Comparison of ENCODE assay signal across 1 cellular context in the genomic region with DNA sequence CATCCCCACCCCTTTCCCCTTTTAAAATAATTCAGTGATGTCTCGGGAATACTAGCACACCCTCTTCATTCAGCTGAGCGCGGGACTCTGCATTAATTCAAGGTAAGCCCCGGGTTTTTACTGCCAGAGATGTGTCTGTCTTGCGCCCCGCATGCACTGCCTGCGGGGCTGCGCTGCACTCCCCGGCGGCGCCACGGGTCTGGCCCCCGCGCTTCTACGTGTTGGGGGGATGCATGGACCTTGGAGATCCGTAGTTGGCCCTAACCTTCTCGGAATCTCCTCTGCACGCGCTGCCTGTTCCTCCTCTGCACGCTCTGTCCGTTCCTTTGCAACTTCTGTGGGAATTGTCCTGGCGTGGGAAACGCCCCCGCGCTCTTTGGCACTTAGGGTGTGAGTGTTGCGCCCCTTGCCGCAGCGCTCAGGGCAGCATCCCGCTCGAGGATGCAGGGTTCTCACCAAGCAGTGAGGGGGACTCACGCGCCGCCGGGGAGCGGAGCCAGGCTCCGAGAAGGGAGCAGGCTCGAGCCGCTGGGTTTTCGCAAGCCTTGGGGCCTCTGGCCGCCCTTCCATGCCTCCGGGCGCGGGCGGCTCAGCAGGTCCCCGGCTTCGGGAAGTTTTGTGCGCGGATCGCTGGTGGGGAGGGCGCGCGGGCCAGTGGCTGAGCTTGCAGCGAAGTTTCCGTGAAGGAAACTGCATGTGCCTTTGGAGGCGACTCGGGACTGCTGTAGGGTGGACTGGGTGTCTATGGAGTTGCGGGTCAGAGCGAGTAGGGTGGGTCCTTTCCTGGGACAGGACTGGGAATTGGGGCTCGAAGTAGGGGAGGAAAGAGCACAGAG.
TF ChIP-seq lines count a peak whose summit lies in the region.

No MANE protein-coding gene starts in this region.

TF ChIP-seq in HEK293T, 16 proteins besides CTCF, POLR2A, EP300 and RAD21 (continued from another document):
- TF ChIP-seq CTBP1 (IDR thresholded peaks at IDR 0.05; ENCODE audit: borderline replicate concordance) (no peak), SUZ12 (IDR thresholded peaks at IDR 0.05) (no peak), SP1 (IDR thresholded peaks at IDR 0.05) (no peak), L3MBTL2 (conservative IDR thresholded peaks at IDR 0.05) (no peak), HDGF (IDR thresholded peaks at IDR 0.05; ENCODE audit: borderline replicate concordance) (no peak), FOXM1 (IDR thresholded peaks at IDR 0.05; ENCODE audit: borderline replicate concordance) (no peak)
- TF ChIP-seq, protein P1, sequence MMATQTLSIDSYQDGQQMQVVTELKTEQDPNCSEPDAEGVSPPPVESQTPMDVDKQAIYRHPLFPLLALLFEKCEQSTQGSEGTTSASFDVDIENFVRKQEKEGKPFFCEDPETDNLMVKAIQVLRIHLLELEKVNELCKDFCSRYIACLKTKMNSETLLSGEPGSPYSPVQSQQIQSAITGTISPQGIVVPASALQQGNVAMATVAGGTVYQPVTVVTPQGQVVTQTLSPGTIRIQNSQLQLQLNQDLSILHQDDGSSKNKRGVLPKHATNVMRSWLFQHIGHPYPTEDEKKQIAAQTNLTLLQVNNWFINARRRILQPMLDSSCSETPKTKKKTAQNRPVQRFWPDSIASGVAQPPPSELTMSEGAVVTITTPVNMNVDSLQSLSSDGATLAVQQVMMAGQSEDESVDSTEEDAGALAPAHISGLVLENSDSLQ (IDR thresholded peaks at IDR 0.05): no peak
